In the genomic region with DNA sequence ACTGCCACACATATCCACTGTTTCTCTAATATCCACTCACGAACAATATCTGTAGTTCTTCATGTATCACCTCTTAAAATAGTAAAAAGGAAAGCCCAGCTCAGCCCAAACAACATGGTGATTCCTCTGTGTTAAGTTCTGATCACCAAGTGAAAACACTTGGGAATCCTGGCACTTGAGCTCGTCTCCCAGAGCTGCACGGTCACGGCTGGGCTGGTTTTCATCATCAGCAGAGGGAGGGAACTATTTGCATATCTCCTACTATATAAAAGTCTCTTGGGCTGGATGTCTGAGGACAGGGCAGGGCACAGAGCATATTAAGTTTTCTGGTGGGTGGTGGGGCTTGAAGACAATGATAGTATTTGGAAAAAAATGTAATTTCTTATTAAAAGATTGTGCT, we compare ENCODE assay signal across 23 cellular contexts.
DNase-seq lines count a peak whose midpoint lies in the region; ATAC-seq lines count a peak whose summit lies in the region.
"Had no signal": no experiment of that assay in that cellular context is flagged by ENCODE, and none has a peak within 500 bp of the region (broad histone marks: within the 10 kb centered on the region; RNA-seq: fewer than 3 reads in every experiment).

No MANE protein-coding gene starts in this region.

- H3K9me3 ChIP-seq in T-helper 17 cell (ENCODE audit: control insufficient read depth, low read length, poor library complexity, severe bottlenecking) (no peaks in the 10 kb centered on the region), thymus (ENCODE audit: control insufficient read depth) (no peaks in the 10 kb centered on the region)
- H3K9me3 ChIP-seq: heart left ventricle, tibial nerve had no signal

- no peak overlapping the region for H3K27ac Mint-ChIP-seq in activated naive CD8-positive, alpha-beta T cell treated with anti-CD3 and anti-CD28 coated beads for 36 hours
- no peak overlapping the region for H3K27ac Mint-ChIP-seq in activated naive CD8-positive, alpha-beta T cell treated with anti-CD3 and anti-CD28 coated beads, Interleukin-2, amount 50 U/mL, for 24 hours
- H3K27ac Mint-ChIP-seq in T-helper 17 cell: peak overlapping the region; percentile 99
- H3K27ac Mint-ChIP-seq: stimulated activated naive CD8-positive, alpha-beta T cell treated with anti-CD3 and anti-CD28 coated beads, Interleukin-15, Interleukin-2, amounts not matched to agents 100 ng/mL and 50 ng/mL, for 24 hours had no signal

- H3K4me1 Mint-ChIP-seq in activated naive CD8-positive, alpha-beta T cell treated with anti-CD3 and anti-CD28 coated beads for 36 hours: peaks cover 30% of the 10 kb centered on the region
- peaks cover 8% of the 10 kb centered on the region for H3K4me1 Mint-ChIP-seq in activated naive CD8-positive, alpha-beta T cell treated with anti-CD3 and anti-CD28 coated beads, Interleukin-2, amount 50 U/mL, for 24 hours
- H3K4me1 Mint-ChIP-seq in T-helper 17 cell: peaks cover 38% of the 10 kb centered on the region

- peak overlapping the region; percentile 43 for H3K27ac ChIP-seq in thymus (ENCODE audit: low read depth)
- H3K27ac ChIP-seq: 22Rv1, epithelial cell of prostate, heart left ventricle, KMS-11, tibial nerve had no signal

- peak; percentile 18 for DNase-seq in NCI-H2107 (lab: John Stamatoyannopoulos, UW)
- DNase-seq in NCI-H2107 treated with DMSO at 0.1 percent for 48 hours (lab: John Stamatoyannopoulos, UW; ENCODE audit: unreplicated experiment): no peak
- DNase-seq in activated naive CD8-positive, alpha-beta T cell treated with anti-CD3 and anti-CD28 coated beads for 36 hours: no peak
- DNase-seq in activated naive CD8-positive, alpha-beta T cell treated with anti-CD3 and anti-CD28 coated beads, Interleukin-2, amount 50 U/mL, for 24 hours: no peak
- DNase-seq in T-helper 17 cell: no peak
- DNase-seq in NOMO-1 (lab: John Stamatoyannopoulos, UW; ENCODE audit: unreplicated experiment in 2 of 2): no peak
- DNase-seq in NCI-H2081 treated with DMSO at 0.1 percent for 48 hours (lab: John Stamatoyannopoulos, UW): no peak
- DNase-seq: activated CD4-positive, CD25-positive, alpha-beta regulatory T cell; COR-L47; DMS79 treated with DMSO at 0.1 percent for 48 hours; heart left ventricle; mammary epithelial cell; MV-4-11; NCI-H1694 treated with DMSO at 0.1 percent for 48 hours; NCI-H226; NK-92 treated with Interleukin-12 subunit alpha and Interleukin-12 subunit beta, amount 100 ng/mL, for 24 hours; stimulated activated CD4-positive, alpha-beta T cell treated with anti-CD3 and anti-CD28 coated beads, Interleukin-4, amount 100 ng/mL, for 24 hours had no signal

- H3K36me3 Mint-ChIP-seq in activated naive CD8-positive, alpha-beta T cell treated with anti-CD3 and anti-CD28 coated beads for 36 hours: no peaks in the 10 kb centered on the region
- H3K36me3 Mint-ChIP-seq in activated naive CD8-positive, alpha-beta T cell treated with anti-CD3 and anti-CD28 coated beads, Interleukin-2, amount 50 U/mL, for 24 hours (ENCODE audit: low read depth): no peaks in the 10 kb centered on the region
- H3K36me3 Mint-ChIP-seq in T-helper 17 cell (ENCODE audit: low read depth): no peaks in the 10 kb centered on the region

- no peak for ATAC-seq in activated naive CD8-positive, alpha-beta T cell treated with anti-CD3 and anti-CD28 coated beads, Interleukin-2, amount 50 U/mL, for 24 hours
- no peak for ATAC-seq in T-helper 17 cell
- ATAC-seq: heart left ventricle had no signal

- WGBS in thymus: 16% methylated on average over 4 of the region's 4 CpGs

- H3K4me1 ChIP-seq in thymus (ENCODE audit: control insufficient read depth, insufficient read depth, low read length): peaks cover 27% of the 10 kb centered on the region
- H3K4me1 ChIP-seq: heart left ventricle, tibial nerve had no signal

- H3K9me3 Mint-ChIP-seq in activated naive CD8-positive, alpha-beta T cell treated with anti-CD3 and anti-CD28 coated beads for 36 hours: no peaks in the 10 kb centered on the region
- no peaks in the 10 kb centered on the region for H3K9me3 Mint-ChIP-seq in activated naive CD8-positive, alpha-beta T cell treated with anti-CD3 and anti-CD28 coated beads, Interleukin-2, amount 50 U/mL, for 24 hours
- H3K9me3 Mint-ChIP-seq: stimulated activated naive CD8-positive, alpha-beta T cell treated with anti-CD3 and anti-CD28 coated beads, Interleukin-15, Interleukin-2, amounts not matched to agents 100 ng/mL and 50 ng/mL, for 24 hours had no signal

- peaks cover 3% of the 10 kb centered on the region for H3K27me3 Mint-ChIP-seq in activated naive CD8-positive, alpha-beta T cell treated with anti-CD3 and anti-CD28 coated beads for 36 hours
- peaks cover 19% of the 10 kb centered on the region for H3K27me3 Mint-ChIP-seq in activated naive CD8-positive, alpha-beta T cell treated with anti-CD3 and anti-CD28 coated beads, Interleukin-2, amount 50 U/mL, for 24 hours
- no peaks in the 10 kb centered on the region for H3K27me3 Mint-ChIP-seq in T-helper 17 cell

- H3K4me3 Mint-ChIP-seq in activated naive CD8-positive, alpha-beta T cell treated with anti-CD3 and anti-CD28 coated beads for 36 hours: peak overlapping the region; percentile 1
- no peak overlapping the region for H3K4me3 Mint-ChIP-seq in activated naive CD8-positive, alpha-beta T cell treated with anti-CD3 and anti-CD28 coated beads, Interleukin-2, amount 50 U/mL, for 24 hours
- peak overlapping the region; percentile 78 for H3K4me3 Mint-ChIP-seq in T-helper 17 cell
- H3K4me3 Mint-ChIP-seq: stimulated activated naive CD8-positive, alpha-beta T cell treated with anti-CD3 and anti-CD28 coated beads, Interleukin-15, Interleukin-2, amounts not matched to agents 100 ng/mL and 50 ng/mL, for 24 hours had no signal

- no peaks in the 10 kb centered on the region for H3K27me3 ChIP-seq in thymus (ENCODE audit: control insufficient read depth, insufficient read depth)
- H3K27me3 ChIP-seq: tibial nerve had no signal

- H3K4me3 ChIP-seq in thymus (ENCODE audit: low read length): peak overlapping the region; percentile 40
- H3K4me3 ChIP-seq: heart left ventricle, tibial nerve had no signal

- H3K36me3 ChIP-seq in thymus (ENCODE audit: control insufficient read depth, insufficient read depth): peaks cover 5% of the 10 kb centered on the region
- H3K36me3 ChIP-seq: heart left ventricle, tibial nerve had no signal
